17 cellular contexts compared by ENCODE assay signal in genomic region chr2:85757860-85758259, GRCh38. TPM values are rescaled to one million over a fixed set of nuclear protein-coding genes. Genes with fewer than 3 reads are reported as not detected.
"Had no signal": no experiment of that assay in that cellular context is flagged by ENCODE, and none has a peak within 500 bp of the region (broad histone marks: within the 10 kb centered on the region; RNA-seq: fewer than 3 reads in every experiment).

No MANE protein-coding gene starts in this region.

- H3K9me3 ChIP-seq: body of pancreas, colonic mucosa had no signal

- H3K36me3 ChIP-seq: colonic mucosa had no signal

- H3K27ac ChIP-seq: colonic mucosa, hepatocyte had no signal

- ATAC-seq: activated naive CD4-positive, alpha-beta T cell treated with anti-CD3 and anti-CD28 coated beads, Interleukin-2, amount 50 U/mL, for 72 hours had no signal

- H3K4me3 ChIP-seq: body of pancreas, colonic mucosa, hepatocyte had no signal

- DNase-seq: activated CD4-positive, alpha-beta T cell treated with anti-CD3 and anti-CD28 coated beads, Interleukin-2, amount 50 U/mL, for 4 hours; activated gamma-delta T cell treated with Interleukin-2 at 50 U/mL for 16 hours; activated T-cell treated with anti-CD3 and anti-CD28 coated beads for 4 hours; amniotic stem cell; central memory CD4-positive, alpha-beta T cell; colonic mucosa; effector CD4-positive, alpha-beta T cell; left cardiac atrium; midbrain; nephron progenitor cell; small intestine; stimulated activated CD4-positive, alpha-beta T cell treated with anti-CD3 and anti-CD28 coated beads, Interleukin-15, amount 100 ng/mL, for 24 hours; stimulated activated CD4-positive, alpha-beta T cell treated with anti-CD3 and anti-CD28 coated beads, Interleukin-2, amount 100 ng/mL, for 48 hours; T-helper 2 cell had no signal

- FAIRE-seq: small intestine had no signal

RNA-seq across cellular contexts. Expression of gene ATOH8, which starts 4.1 kb away (rescaled TPM):
- total RNA-seq: activated naive CD4-positive, alpha-beta T cell treated with anti-CD3 and anti-CD28 coated beads, Interleukin-2, amount 50 U/mL, for 72 hours had no signal
